In genomic region chr11:88424881-88425280, GRCh38 we compare ENCODE assay signal across 13 cellular contexts.
A peak's percentile ranks its signal among the peaks of the same experiment; 100 is the strongest.
DNase-seq lines count a peak whose midpoint lies in the region; ATAC-seq and TF ChIP-seq lines count a peak whose summit lies in the region.
"Had no signal": no experiment of that assay in that cellular context is flagged by ENCODE, and none has a peak within 500 bp of the region (broad histone marks: within the 10 kb centered on the region; RNA-seq: fewer than 3 reads in every experiment).

No MANE protein-coding gene starts in this region.

- no peaks in the 10 kb centered on the region for H3K79me2 ChIP-seq in Loucy (ENCODE audit: insufficient read depth, low read length)
- H3K79me2 ChIP-seq in PC-9 (ENCODE audit: low read depth), result no peaks in the 10 kb centered on the region

- H3K9me2 ChIP-seq in Loucy (replicated peaks; ENCODE audit: low read depth, low read length) (no peaks in the 10 kb centered on the region), PC-9 (ENCODE audit: insufficient read depth) (no peaks in the 10 kb centered on the region)

- H2AFZ ChIP-seq in Loucy (ENCODE audit: low read length), result peak overlapping the region; percentile 11; the same call in 1 of the 2 replicates
- H2AFZ ChIP-seq in PC-9, result no peak overlapping the region

- POLR2A ChIA-PET in activated CD8-positive, alpha-beta T cell treated with anti-CD3 and anti-CD28 coated beads for 36 hours (lab: Charles Lee), result no interaction called here
- POLR2A ChIA-PET in naive thymus-derived CD4-positive, alpha-beta T cell (lab: Charles Lee), result interaction anchor here (1.3 kb wide), 1 partner anchor 9 kb away, joined by 5 read pairs; no protein-coding TSS in a partner anchor
- POLR2A ChIA-PET in PC-9 (lab: Charles Lee; ENCODE audit: unreplicated experiment), result no interaction called here

- intact Hi-C loops in activated CD8-positive, alpha-beta T cell treated with anti-CD3 and anti-CD28 coated beads for 36 hours (cut with micrococcal nuclease), result no loop called here
- intact Hi-C loops in naive thymus-derived CD4-positive, alpha-beta T cell (cut with micrococcal nuclease), result loop anchor here (1.0 to 5.0 kb wide), 2 partner anchors 10 to 143 kb away; no protein-coding TSS in a partner anchor
- intact Hi-C loops in PC-9 (cut with micrococcal nuclease; ENCODE audit: unreplicated experiment), result loop anchor here (5.0 kb wide), 1 partner anchor 112 kb away; no protein-coding TSS in a partner anchor
- intact Hi-C loops in right cardiac atrium (cut with DNase I), result no loop called here

- no peak for ATAC-seq in activated CD8-positive, alpha-beta T cell treated with anti-CD3 and anti-CD28 coated beads for 36 hours
- no peak for ATAC-seq in naive thymus-derived CD4-positive, alpha-beta T cell
- no peak for ATAC-seq in right cardiac atrium
- ATAC-seq: PC-3 had no signal

- H3K27ac ChIP-seq in naive thymus-derived CD4-positive, alpha-beta T cell (ENCODE audit: low read depth, low read length), result no peak overlapping the region
- H3K27ac ChIP-seq in PC-9 (no peak overlapping the region), right cardiac atrium (ENCODE audit: low read length) (no peak overlapping the region)

- peaks cover 3% of the 10 kb centered on the region for H3K36me3 Mint-ChIP-seq in activated naive CD8-positive, alpha-beta T cell
- peaks cover 2% of the 10 kb centered on the region for H3K36me3 Mint-ChIP-seq in activated naive CD8-positive, alpha-beta T cell treated with anti-CD3 and anti-CD28 coated beads for 36 hours
- H3K36me3 Mint-ChIP-seq in activated CD8-positive, alpha-beta T cell treated with anti-CD3 and anti-CD28 coated beads for 36 hours (ENCODE audit: low read depth), result no peaks in the 10 kb centered on the region
- H3K36me3 Mint-ChIP-seq in naive thymus-derived CD4-positive, alpha-beta T cell, result peaks cover 0 to 22% (median 0%) of the 10 kb centered on the region in 5 donors

- no peaks in the 10 kb centered on the region for H3K27me3 ChIP-seq in Loucy (ENCODE audit: insufficient read depth, low read length, poor library complexity, severe bottlenecking)
- no peaks in the 10 kb centered on the region for H3K27me3 ChIP-seq in naive thymus-derived CD4-positive, alpha-beta T cell (ENCODE audit: control insufficient read depth in 2 of 2, insufficient read depth in 2 of 2, low read length in 2 of 2)
- H3K27me3 ChIP-seq in PC-9 (ENCODE audit: insufficient read depth, low read depth), result no peaks in the 10 kb centered on the region
- H3K27me3 ChIP-seq in right cardiac atrium (ENCODE audit: control insufficient read depth, insufficient read depth), result no peaks in the 10 kb centered on the region

- no peaks in the 10 kb centered on the region for H4K20me1 ChIP-seq in Loucy (ENCODE audit: insufficient read depth, low read length, poor library complexity, severe bottlenecking)
- no peaks in the 10 kb centered on the region for H4K20me1 ChIP-seq in PC-9 (ENCODE audit: insufficient read depth)

- no peaks in the 10 kb centered on the region for H3K27me3 Mint-ChIP-seq in activated naive CD8-positive, alpha-beta T cell
- H3K27me3 Mint-ChIP-seq in activated naive CD8-positive, alpha-beta T cell treated with anti-CD3 and anti-CD28 coated beads for 36 hours, result no peaks in the 10 kb centered on the region
- H3K27me3 Mint-ChIP-seq in activated CD8-positive, alpha-beta T cell treated with anti-CD3 and anti-CD28 coated beads for 36 hours, result no peaks in the 10 kb centered on the region
- no peaks in the 10 kb centered on the region for H3K27me3 Mint-ChIP-seq in naive thymus-derived CD4-positive, alpha-beta T cell
- H3K27me3 Mint-ChIP-seq: B cell had no signal

- H3F3A ChIP-seq in Loucy (ENCODE audit: low read depth) (peaks cover 9% of the 10 kb centered on the region; the same call in 1 of the 2 replicates), PC-9 (ENCODE audit: insufficient read depth, low read depth) (no peaks in the 10 kb centered on the region)

- no peaks in the 10 kb centered on the region for H3K36me3 ChIP-seq in Loucy (ENCODE audit: insufficient read depth, low read length)
- no peaks in the 10 kb centered on the region for H3K36me3 ChIP-seq in naive thymus-derived CD4-positive, alpha-beta T cell (ENCODE audit: control insufficient read depth in 2 of 3, insufficient read depth in 3 of 3, low read length in 3 of 3)
- no peaks in the 10 kb centered on the region for H3K36me3 ChIP-seq in PC-9 (ENCODE audit: low read depth)

- H3K9me3 Mint-ChIP-seq in activated naive CD8-positive, alpha-beta T cell (ENCODE audit: low read depth), result no peaks in the 10 kb centered on the region
- H3K9me3 Mint-ChIP-seq in activated naive CD8-positive, alpha-beta T cell treated with anti-CD3 and anti-CD28 coated beads for 36 hours, result no peaks in the 10 kb centered on the region
- H3K9me3 Mint-ChIP-seq in activated CD8-positive, alpha-beta T cell treated with anti-CD3 and anti-CD28 coated beads for 36 hours, result no peaks in the 10 kb centered on the region
- peaks cover 0 to 4% (median 0%) of the 10 kb centered on the region in 11 donors for H3K9me3 Mint-ChIP-seq in naive thymus-derived CD4-positive, alpha-beta T cell

- H3K4me1 Mint-ChIP-seq in activated naive CD8-positive, alpha-beta T cell (ENCODE audit: low read depth), result peaks cover 33% of the 10 kb centered on the region
- peaks cover 24% of the 10 kb centered on the region for H3K4me1 Mint-ChIP-seq in activated naive CD8-positive, alpha-beta T cell treated with anti-CD3 and anti-CD28 coated beads for 36 hours
- peaks cover 29% of the 10 kb centered on the region for H3K4me1 Mint-ChIP-seq in activated CD8-positive, alpha-beta T cell treated with anti-CD3 and anti-CD28 coated beads for 36 hours (ENCODE audit: low read depth)
- peaks cover 26 to 58% (median 34%) of the 10 kb centered on the region in 7 donors for H3K4me1 Mint-ChIP-seq in naive thymus-derived CD4-positive, alpha-beta T cell
- H3K4me1 Mint-ChIP-seq: B cell had no signal

- no peak overlapping the region for H3K4me3 Mint-ChIP-seq in activated naive CD8-positive, alpha-beta T cell
- H3K4me3 Mint-ChIP-seq in activated naive CD8-positive, alpha-beta T cell treated with anti-CD3 and anti-CD28 coated beads for 36 hours, result no peak overlapping the region
- H3K4me3 Mint-ChIP-seq in activated CD8-positive, alpha-beta T cell treated with anti-CD3 and anti-CD28 coated beads for 36 hours, result no peak overlapping the region
- H3K4me3 Mint-ChIP-seq in naive thymus-derived CD4-positive, alpha-beta T cell, result peak overlapping the region; percentile 9 to 64 (median 42)
- H3K4me3 Mint-ChIP-seq: B cell had no signal

- H3K9me3 ChIP-seq in Loucy (ENCODE audit: insufficient read depth, low read depth, low read length), result no peaks in the 10 kb centered on the region
- H3K9me3 ChIP-seq in naive thymus-derived CD4-positive, alpha-beta T cell (ENCODE audit: control insufficient read depth in 2 of 3, low read length in 3 of 3), result no peaks in the 10 kb centered on the region
- H3K9me3 ChIP-seq in PC-9 (ENCODE audit: insufficient read depth, low read depth), result 0 out of 2 replicates have a peak, but pooled peaks cover 3% of the 10 kb centered on the region
- no peaks in the 10 kb centered on the region for H3K9me3 ChIP-seq in right cardiac atrium (ENCODE audit: control insufficient read depth, low read length)

- H3K4me3 ChIP-seq in Loucy (ENCODE audit: low read length, poor library complexity, severe bottlenecking) (no peak overlapping the region), PC-9 (no peak overlapping the region), right cardiac atrium (ENCODE audit: low read length) (no peak overlapping the region)
- H3K4me3 ChIP-seq in naive thymus-derived CD4-positive, alpha-beta T cell (ENCODE audit: low read length), result no peak overlapping the region

- H3K9ac ChIP-seq in Loucy (ENCODE audit: low read depth, low read length, poor library complexity, severe bottlenecking), result no peak overlapping the region

- 77% methylated on average over 6 of the region's 6 CpGs for WGBS in right cardiac atrium

- H3K27ac Mint-ChIP-seq in activated naive CD8-positive, alpha-beta T cell, result peak overlapping the region; percentile 35
- no peak overlapping the region for H3K27ac Mint-ChIP-seq in activated naive CD8-positive, alpha-beta T cell treated with anti-CD3 and anti-CD28 coated beads for 36 hours
- H3K27ac Mint-ChIP-seq in activated CD8-positive, alpha-beta T cell treated with anti-CD3 and anti-CD28 coated beads for 36 hours, result peak overlapping the region; percentile 8
- peak overlapping the region in 5 of 9 donors; percentile 0 to 70 (median 16) for H3K27ac Mint-ChIP-seq in naive thymus-derived CD4-positive, alpha-beta T cell
- H3K27ac Mint-ChIP-seq: B cell had no signal

- peaks cover 34% of the 10 kb centered on the region for H3K4me1 ChIP-seq in Loucy (ENCODE audit: insufficient read depth, low read length, poor library complexity, severe bottlenecking)
- H3K4me1 ChIP-seq in naive thymus-derived CD4-positive, alpha-beta T cell (ENCODE audit: control insufficient read depth in 2 of 2, insufficient read depth in 2 of 2, low read length in 2 of 2), result peaks cover 14 to 17% of the 10 kb centered on the region in 2 donors
- H3K4me1 ChIP-seq in PC-9 (replicated peaks; ENCODE audit: insufficient read depth), result peaks cover 23% of the 10 kb centered on the region
- peaks cover 2% of the 10 kb centered on the region for H3K4me1 ChIP-seq in right cardiac atrium (ENCODE audit: control insufficient read depth, insufficient read depth, low read length)

- no peak for DNase-seq in activated naive CD8-positive, alpha-beta T cell treated with anti-CD3 and anti-CD28 coated beads for 36 hours
- no peak for DNase-seq in activated CD8-positive, alpha-beta T cell treated with anti-CD3 and anti-CD28 coated beads for 36 hours
- peak in 3 of 9 donors; percentile 12 to 19 (median 14) for DNase-seq in naive thymus-derived CD4-positive, alpha-beta T cell
- DNase-seq in PC-9, result no peak
- no peak for DNase-seq in right cardiac atrium
- DNase-seq: GF-D8, GOT3, NCI-H1092, NCI-H1694, PC-3 had no signal

- BruUV-seq in PC-9 (replicated peaks; lab: Mats Ljungman, UMichigan), result no TSS peak

- CTCF ChIA-PET in activated CD8-positive, alpha-beta T cell treated with anti-CD3 and anti-CD28 coated beads for 36 hours (lab: Charles Lee), result interaction anchor here (1.2 to 1.6 kb wide), 2 partner anchors 114 to 193 kb away, joined by 3 to 4 read pairs; no protein-coding TSS in a partner anchor
- CTCF ChIA-PET in naive thymus-derived CD4-positive, alpha-beta T cell (lab: Charles Lee), result no interaction called here
- CTCF ChIA-PET in PC-9 (lab: Charles Lee), result no interaction called here

- TF ChIP-seq CTCF in Loucy (conservative IDR thresholded peaks at IDR 0.05; ENCODE audit: low read length) (no peak), PC-9 (conservative IDR thresholded peaks at IDR 0.05) (no peak)
- no peak for TF ChIP-seq CTCF in activated CD8-positive, alpha-beta T cell treated with anti-CD3 and anti-CD28 coated beads for 36 hours (IDR thresholded peaks at IDR 0.05)

- H3K4me2 ChIP-seq in Loucy (ENCODE audit: low read depth, low read length, poor library complexity, severe bottlenecking), result no peak overlapping the region
- H3K4me2 ChIP-seq in PC-9, result no peak overlapping the region

Comparison
In these comparisons a context has a peak if more than half of its experiments do, and no peak if none do; other contexts are left out.
1. H3K4me3 Mint-ChIP-seq: peak in naive thymus-derived CD4-positive, alpha-beta T cell (10 of 10); none in activated naive CD8-positive, alpha-beta T cell (single experiment), activated naive CD8-positive, alpha-beta T cell treated with anti-CD3 and anti-CD28 coated beads for 36 hours (single experiment) and activated CD8-positive, alpha-beta T cell treated with anti-CD3 and anti-CD28 coated beads for 36 hours (single experiment).
2. intact Hi-C loops: an anchor here in naive thymus-derived CD4-positive, alpha-beta T cell (1.0 to 5.0 kb wide) and PC-9 (5.0 kb wide); none called in activated CD8-positive, alpha-beta T cell treated with anti-CD3 and anti-CD28 coated beads for 36 hours and right cardiac atrium.